Comparison of ENCODE assay signal across 8 cellular contexts in genomic region chr4:113146876-113147358, GRCh38.
DNase-seq lines count a peak whose midpoint lies in the region; ATAC-seq, FAIRE-seq and TF ChIP-seq lines count a peak whose summit lies in the region.

No MANE protein-coding gene starts in this region.

- no peak overlapping the region for H3K27ac Mint-ChIP-seq in activated naive CD4-positive, alpha-beta T cell treated with anti-CD3 and anti-CD28 coated beads for 36 hours

- peak overlapping the region; percentile 25 for H3K4me3 Mint-ChIP-seq in activated naive CD4-positive, alpha-beta T cell treated with anti-CD3 and anti-CD28 coated beads for 36 hours

- SMC1A ChIA-PET in GM12878 (lab: Charles Lee; ENCODE audit: uncharacterized antibody, unreplicated experiment): interaction anchor here (0.9 kb wide), 1 partner anchor 8 kb away, joined by 3 read pairs; no protein-coding TSS in a partner anchor

- no TSS peak for BruUV-seq in GM12878 (replicated peaks; lab: Mats Ljungman, UMichigan)

- no peak for TF ChIP-seq RAD21 in GM12878 (IDR thresholded peaks at IDR 0.05; ENCODE audit: insufficient read depth, low read depth, low read length)

- H3K79me2 ChIP-seq in GM12878 (ENCODE audit: control insufficient read depth, insufficient read depth, low read length): no peaks in the 10 kb centered on the region

- RAD21 ChIA-PET in GM12878 (lab: Charles Lee; ENCODE audit: unreplicated experiment): no interaction called here

- CTCF ChIA-PET in activated naive CD4-positive, alpha-beta T cell treated with anti-CD3 and anti-CD28 coated beads for 36 hours (lab: Charles Lee): no interaction called here
- CTCF ChIA-PET in GM12878 (lab: Yijun Ruan, JAX): interaction anchor here (0.9 kb wide), 1 partner anchor 9 kb away, joined by 3 read pairs; no protein-coding TSS in a partner anchor

- no peaks in the 10 kb centered on the region for H3K9me3 Mint-ChIP-seq in activated naive CD4-positive, alpha-beta T cell treated with anti-CD3 and anti-CD28 coated beads for 36 hours

- TF ChIP-seq EP300 in GM12878 (IDR thresholded peaks at IDR 0.05; ENCODE audit: borderline replicate concordance in 1 of 2, control insufficient read depth in 1 of 2, low read depth in 2 of 2, low read length in 2 of 2): no peak

- H3K4me1 Mint-ChIP-seq in activated naive CD4-positive, alpha-beta T cell treated with anti-CD3 and anti-CD28 coated beads for 36 hours (ENCODE audit: low read depth): no peaks in the 10 kb centered on the region

- POLR2A ChIA-PET in GM12878 (lab: Charles Lee): no interaction called here

- no peak for TF ChIP-seq POLR2A in GM12878 (IDR thresholded peaks at IDR 0.05; ENCODE audit: low read depth, low read length)
- no peak for TF ChIP-seq POLR2A in lower leg skin (IDR thresholded peaks at IDR 0.05)

- no peak overlapping the region for H3K27ac ChIP-seq in GM12878 (ENCODE audit: control insufficient read depth, insufficient read depth)

- H2AFZ ChIP-seq in GM12878 (ENCODE audit: control insufficient read depth, low read depth, low read length): no peak overlapping the region; the same call in 1 of the 2 replicates

- no peak for DNase-seq in activated naive CD4-positive, alpha-beta T cell treated with anti-CD3 and anti-CD28 coated beads for 36 hours
- DNase-seq in activated naive CD4-positive, alpha-beta T cell treated with Interleukin-2 at 50 U/mL for 16 hours: no peak
- peak; percentile 16 for DNase-seq in GM12878 (ENCODE audit: low read depth, low spot score)
- DNase-seq in mucosa of descending colon: peak in 1 of 3 donors; percentile 3
- DNase-seq in lower leg skin (ENCODE audit: low spot score in 2 of 2): no peak
- DNase-seq in NAMALWA (ENCODE audit: low spot score): no peak
- DNase-seq in NCI-H1930 (lab: John Stamatoyannopoulos, UW): no peak

- intact Hi-C loops in activated naive CD4-positive, alpha-beta T cell treated with anti-CD3 and anti-CD28 coated beads for 36 hours (cut with micrococcal nuclease): no loop called here
- intact Hi-C loops in GM12878 (cut with micrococcal nuclease; ENCODE audit: unreplicated experiment): no loop called here
- intact Hi-C loops in mucosa of descending colon (cut with DNase I, micrococcal nuclease): no loop called here
- intact Hi-C loops in lower leg skin (cut with DNase I; ENCODE audit: low total_unique reads): no loop called here

- H3K36me3 ChIP-seq in GM12878 (ENCODE audit: control insufficient read depth in 2 of 2, insufficient read depth in 2 of 2, low read length in 1 of 2) (no peaks in the 10 kb centered on the region), mucosa of descending colon (ENCODE audit: low read depth) (no peaks in the 10 kb centered on the region)

- H3K27me3 Mint-ChIP-seq in activated naive CD4-positive, alpha-beta T cell treated with anti-CD3 and anti-CD28 coated beads for 36 hours (ENCODE audit: low read depth): no peaks in the 10 kb centered on the region

- TF ChIP-seq CTCF in GM12878 (IDR thresholded peaks at IDR 0.05 in 2 of 3, conservative IDR thresholded peaks at IDR 0.05 in 1 of 3; ENCODE audit: control insufficient read depth in 2 of 3, extremely low read depth in 1 of 3, insufficient read depth in 1 of 3, low read depth in 3 of 3, low read length in 3 of 3) (no peak), mucosa of descending colon (IDR thresholded peaks at IDR 0.05) (no peak), lower leg skin (IDR thresholded peaks at IDR 0.05) (no peak)

- no peaks in the 10 kb centered on the region for H4K20me1 ChIP-seq in GM12878 (ENCODE audit: control insufficient read depth, insufficient read depth)

- H3K4me3 ChIP-seq in GM12878: no peak overlapping the region
- no peak overlapping the region for H3K4me3 ChIP-seq in mucosa of descending colon
- H3K4me3 ChIP-seq in lower leg skin (ENCODE audit: low read depth, poor library complexity, severe bottlenecking): no peak overlapping the region

- in situ Hi-C loops in GM12878 (cut with MboI): no loop called here

- H3K9me3 ChIP-seq in GM12878 (replicated peaks; ENCODE audit: control insufficient read depth, insufficient read depth, low read length): no peaks in the 10 kb centered on the region
- no peaks in the 10 kb centered on the region for H3K9me3 ChIP-seq in mucosa of descending colon

- no peak overlapping the region for H3K4me2 ChIP-seq in GM12878 (ENCODE audit: control insufficient read depth, insufficient read depth)

- H3K36me3 Mint-ChIP-seq in activated naive CD4-positive, alpha-beta T cell treated with anti-CD3 and anti-CD28 coated beads for 36 hours (ENCODE audit: low read depth): no peaks in the 10 kb centered on the region

- H3K4me1 ChIP-seq in GM12878 (ENCODE audit: control insufficient read depth, insufficient read depth, low read length): no peaks in the 10 kb centered on the region; the same call in 1 of the 2 replicates
- H3K4me1 ChIP-seq in mucosa of descending colon (ENCODE audit: low read depth): no peaks in the 10 kb centered on the region

- 40% methylated on average over 10 of the region's 10 CpGs for WGBS in GM12878 (ENCODE audit: insufficient coverage, insufficient replicate concordance, low lambda C conversion rate, missing lambda C conversion rate)
- 29 to 49% methylated on average over 10 of the region's 10 CpGs for WGBS in lower leg skin, 2 donors

- no peak overlapping the region for H3K9ac ChIP-seq in GM12878 (ENCODE audit: control insufficient read depth, insufficient read depth, low read length)

- peak; percentile 54 for FAIRE-seq in GM12878 (lab: Jason Lieb, UNC)

- no peaks in the 10 kb centered on the region for H3K27me3 ChIP-seq in GM12878 (replicated peaks in 1 of 2; ENCODE audit: control insufficient read depth in 2 of 2, insufficient read depth in 2 of 2, low read length in 1 of 2)

- ATAC-seq in HG03159 (IDR thresholded peaks at IDR 0.05; ENCODE audit: unreplicated experiment) (peak; percentile 87), GM12878 (peak; percentile 90), mucosa of descending colon (peak; percentile 32)

TF ChIP-seq in GM12878, 131 proteins besides CTCF, POLR2A, EP300 and RAD21:
- TF ChIP-seq ZZZ3 (IDR thresholded peaks at IDR 0.05; ENCODE audit: control insufficient read depth, insufficient read length, low read depth): no peak
- peak; percentile 86 for TF ChIP-seq MLLT1 (IDR thresholded peaks at IDR 0.05)
- peak; percentile 73 for TF ChIP-seq ATF7 (IDR thresholded peaks at IDR 0.05; ENCODE audit: low read depth)
- 0 out of 2 replicates have a peak, but pooled peaks have one; percentile 42 for TF ChIP-seq ZBTB33 (IDR thresholded peaks at IDR 0.05)

Comparison
In these comparisons a context has a peak if more than half of its experiments do, and no peak if none do; other contexts are left out.
1. ATAC-seq: peak in every context shown above with its lines; median percentile 90 in GM12878; 87 in HG03159; 32 in mucosa of descending colon.